ENCODE assay signal across 1 cellular context in the genomic region with DNA sequence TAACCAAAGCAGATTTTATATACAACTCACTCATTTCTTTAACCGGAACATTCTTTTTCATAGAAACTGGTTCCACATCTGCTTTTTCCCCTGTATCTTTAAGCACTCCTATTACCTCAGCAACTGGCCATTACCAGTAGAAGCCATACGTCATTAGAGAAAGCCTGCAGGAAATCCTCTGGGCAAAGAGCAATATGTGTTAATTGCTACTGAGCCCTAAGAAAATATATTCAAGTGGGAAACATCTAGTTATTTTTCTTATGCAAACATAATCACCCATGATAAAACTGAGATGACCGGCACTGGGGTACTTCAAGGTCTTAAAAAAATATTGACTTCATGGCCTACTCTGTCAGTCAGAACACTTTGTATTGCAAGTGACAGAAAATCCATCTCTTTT.
TF ChIP-seq lines count a peak whose summit lies in the region.

No MANE protein-coding gene starts in this region.

TF ChIP-seq in WTC11, 78 proteins besides CTCF, POLR2A, EP300 and RAD21 (continued from another document):
- TF ChIP-seq, protein P1, sequence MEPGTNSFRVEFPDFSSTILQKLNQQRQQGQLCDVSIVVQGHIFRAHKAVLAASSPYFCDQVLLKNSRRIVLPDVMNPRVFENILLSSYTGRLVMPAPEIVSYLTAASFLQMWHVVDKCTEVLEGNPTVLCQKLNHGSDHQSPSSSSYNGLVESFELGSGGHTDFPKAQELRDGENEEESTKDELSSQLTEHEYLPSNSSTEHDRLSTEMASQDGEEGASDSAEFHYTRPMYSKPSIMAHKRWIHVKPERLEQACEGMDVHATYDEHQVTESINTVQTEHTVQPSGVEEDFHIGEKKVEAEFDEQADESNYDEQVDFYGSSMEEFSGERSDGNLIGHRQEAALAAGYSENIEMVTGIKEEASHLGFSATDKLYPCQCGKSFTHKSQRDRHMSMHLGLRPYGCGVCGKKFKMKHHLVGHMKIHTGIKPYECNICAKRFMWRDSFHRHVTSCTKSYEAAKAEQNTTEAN (CRISPR knock-in tag; IDR thresholded peaks at IDR 0.05), result no peak
- TF ChIP-seq NR2C2 (CRISPR knock-in tag; IDR thresholded peaks at IDR 0.05), result no peak
- TF ChIP-seq ZNF396 (CRISPR knock-in tag; IDR thresholded peaks at IDR 0.05; ENCODE audit: borderline replicate concordance), result no peak
- TF ChIP-seq ZNF138 (CRISPR knock-in tag; conservative IDR thresholded peaks at IDR 0.05), result no peak
- no peak for TF ChIP-seq ESRRA (CRISPR knock-in tag; IDR thresholded peaks at IDR 0.05; ENCODE audit: borderline replicate concordance)
- TF ChIP-seq, protein P2, sequence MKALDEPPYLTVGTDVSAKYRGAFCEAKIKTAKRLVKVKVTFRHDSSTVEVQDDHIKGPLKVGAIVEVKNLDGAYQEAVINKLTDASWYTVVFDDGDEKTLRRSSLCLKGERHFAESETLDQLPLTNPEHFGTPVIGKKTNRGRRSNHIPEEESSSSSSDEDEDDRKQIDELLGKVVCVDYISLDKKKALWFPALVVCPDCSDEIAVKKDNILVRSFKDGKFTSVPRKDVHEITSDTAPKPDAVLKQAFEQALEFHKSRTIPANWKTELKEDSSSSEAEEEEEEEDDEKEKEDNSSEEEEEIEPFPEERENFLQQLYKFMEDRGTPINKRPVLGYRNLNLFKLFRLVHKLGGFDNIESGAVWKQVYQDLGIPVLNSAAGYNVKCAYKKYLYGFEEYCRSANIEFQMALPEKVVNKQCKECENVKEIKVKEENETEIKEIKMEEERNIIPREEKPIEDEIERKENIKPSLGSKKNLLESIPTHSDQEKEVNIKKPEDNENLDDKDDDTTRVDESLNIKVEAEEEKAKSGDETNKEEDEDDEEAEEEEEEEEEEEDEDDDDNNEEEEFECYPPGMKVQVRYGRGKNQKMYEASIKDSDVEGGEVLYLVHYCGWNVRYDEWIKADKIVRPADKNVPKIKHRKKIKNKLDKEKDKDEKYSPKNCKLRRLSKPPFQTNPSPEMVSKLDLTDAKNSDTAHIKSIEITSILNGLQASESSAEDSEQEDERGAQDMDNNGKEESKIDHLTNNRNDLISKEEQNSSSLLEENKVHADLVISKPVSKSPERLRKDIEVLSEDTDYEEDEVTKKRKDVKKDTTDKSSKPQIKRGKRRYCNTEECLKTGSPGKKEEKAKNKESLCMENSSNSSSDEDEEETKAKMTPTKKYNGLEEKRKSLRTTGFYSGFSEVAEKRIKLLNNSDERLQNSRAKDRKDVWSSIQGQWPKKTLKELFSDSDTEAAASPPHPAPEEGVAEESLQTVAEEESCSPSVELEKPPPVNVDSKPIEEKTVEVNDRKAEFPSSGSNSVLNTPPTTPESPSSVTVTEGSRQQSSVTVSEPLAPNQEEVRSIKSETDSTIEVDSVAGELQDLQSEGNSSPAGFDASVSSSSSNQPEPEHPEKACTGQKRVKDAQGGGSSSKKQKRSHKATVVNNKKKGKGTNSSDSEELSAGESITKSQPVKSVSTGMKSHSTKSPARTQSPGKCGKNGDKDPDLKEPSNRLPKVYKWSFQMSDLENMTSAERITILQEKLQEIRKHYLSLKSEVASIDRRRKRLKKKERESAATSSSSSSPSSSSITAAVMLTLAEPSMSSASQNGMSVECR (CRISPR knock-in tag; IDR thresholded peaks at IDR 0.05; ENCODE audit: borderline replicate concordance), result no peak
